Comparison of ENCODE assay signal across 12 cellular contexts in genomic region chr13:51243227-51243626, GRCh38.
"Had no signal": no experiment of that assay in that cellular context is flagged by ENCODE, and none has a peak within 500 bp of the region (broad histone marks: within the 10 kb centered on the region; RNA-seq: fewer than 3 reads in every experiment).

No MANE protein-coding gene starts in this region.

- H3K4me1 ChIP-seq: body of pancreas, upper lobe of right lung had no signal

- H3K4me3 Mint-ChIP-seq: activated naive CD4-positive, alpha-beta T cell treated with anti-CD3 and anti-CD28 coated beads, Interleukin-2, amount 10 ng/mL, durations not matched to agents 7 days and 5 days; memory B cell; stimulated activated effector memory CD8-positive, alpha-beta T cell treated with anti-CD3 and anti-CD28 coated beads, Interleukin-12 subunit alpha, Interleukin-12 subunit beta, amount 100 ng/mL, for 72 hours had no signal

- H3K27ac Mint-ChIP-seq: activated naive CD4-positive, alpha-beta T cell treated with anti-CD3 and anti-CD28 coated beads, Interleukin-2, amount 10 ng/mL, durations not matched to agents 7 days and 5 days; activated T-helper 2 cell treated with anti-CD3 and anti-CD28 coated beads, Interferon-gamma antibody, Interleukin-2, Interleukin-4, amounts not matched to agents 10 μg/mL and 5 μg/mL and 100 μg/mL, durations not matched to agents 14 hours and 24 hours and 36 hours; memory B cell; progenitor cell of endocrine pancreas; stimulated activated effector memory CD8-positive, alpha-beta T cell treated with anti-CD3 and anti-CD28 coated beads, Interleukin-12 subunit alpha, Interleukin-12 subunit beta, amount 100 ng/mL, for 72 hours had no signal

- H3K4me1 Mint-ChIP-seq: activated naive CD4-positive, alpha-beta T cell treated with anti-CD3 and anti-CD28 coated beads, Interleukin-2, amount 10 ng/mL, durations not matched to agents 7 days and 5 days; memory B cell; stimulated activated effector memory CD8-positive, alpha-beta T cell treated with anti-CD3 and anti-CD28 coated beads, Interleukin-12 subunit alpha, Interleukin-12 subunit beta, amount 100 ng/mL, for 72 hours had no signal

- H3K9me3 ChIP-seq: body of pancreas, left ventricle myocardium inferior, upper lobe of right lung had no signal

- DNase-seq: activated naive CD4-positive, alpha-beta T cell treated with anti-CD3 and anti-CD28 coated beads, Interleukin-2, amount 10 ng/mL, durations not matched to agents 7 days and 5 days; body of pancreas; dermis blood vessel endothelial cell; islet precursor cell; left ventricle myocardium inferior; right cardiac atrium; T-helper 2 cell; upper lobe of right lung had no signal

- H3K27ac ChIP-seq: body of pancreas, upper lobe of right lung had no signal

- H3K27me3 ChIP-seq: body of pancreas, upper lobe of right lung had no signal

- H3K36me3 ChIP-seq: upper lobe of right lung had no signal

- H3K9me3 Mint-ChIP-seq: activated naive CD4-positive, alpha-beta T cell treated with anti-CD3 and anti-CD28 coated beads, Interleukin-2, amount 10 ng/mL, durations not matched to agents 7 days and 5 days; activated T-helper 2 cell treated with anti-CD3 and anti-CD28 coated beads, Interferon-gamma antibody, Interleukin-2, Interleukin-4, amounts not matched to agents 10 μg/mL and 5 μg/mL and 100 μg/mL, durations not matched to agents 14 hours and 24 hours and 36 hours; memory B cell; stimulated activated effector memory CD8-positive, alpha-beta T cell treated with anti-CD3 and anti-CD28 coated beads, Interleukin-12 subunit alpha, Interleukin-12 subunit beta, amount 100 ng/mL, for 72 hours had no signal

- H3K36me3 Mint-ChIP-seq: activated naive CD4-positive, alpha-beta T cell treated with anti-CD3 and anti-CD28 coated beads, Interleukin-2, amount 10 ng/mL, durations not matched to agents 7 days and 5 days; memory B cell; stimulated activated effector memory CD8-positive, alpha-beta T cell treated with anti-CD3 and anti-CD28 coated beads, Interleukin-12 subunit alpha, Interleukin-12 subunit beta, amount 100 ng/mL, for 72 hours had no signal

- H3K4me3 ChIP-seq: body of pancreas, left ventricle myocardium inferior, upper lobe of right lung had no signal
